12 cellular contexts compared by ENCODE assay signal in the genomic region with DNA sequence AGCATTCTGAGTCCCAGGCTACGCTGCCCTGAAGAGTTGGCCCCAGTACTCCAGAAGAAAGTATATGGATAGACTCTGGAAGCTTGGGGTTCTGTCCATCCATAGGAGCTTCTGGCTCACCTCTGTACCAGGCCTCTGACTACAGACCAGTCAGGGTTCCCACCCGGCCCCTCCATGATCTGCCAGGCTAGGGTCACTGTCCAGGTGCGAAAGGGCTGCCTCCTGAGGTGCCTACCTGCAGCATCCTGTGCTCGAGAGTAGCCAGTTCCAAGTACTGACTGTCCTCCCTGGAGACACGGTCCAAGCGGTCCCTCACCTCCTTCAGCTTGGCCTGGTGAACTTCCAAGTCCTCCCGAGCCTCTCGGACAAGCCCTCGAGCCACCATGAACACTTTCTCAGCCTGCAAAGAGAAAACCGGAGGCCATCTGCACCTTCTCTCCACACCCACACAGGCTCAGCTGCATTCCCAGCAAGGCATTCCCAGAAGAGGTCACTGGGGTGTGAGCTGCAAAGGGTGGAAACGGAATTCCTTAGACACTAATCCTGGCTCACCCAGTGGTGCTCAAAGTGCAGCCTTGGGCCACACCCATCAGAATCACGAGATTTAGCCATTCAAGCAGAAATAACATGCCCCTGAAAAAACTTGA. TPM values are rescaled to one million over a fixed set of nuclear protein-coding genes. Genes with fewer than 3 reads are reported as not detected.
DNase-seq lines count a peak whose midpoint lies in the region; ATAC-seq and TF ChIP-seq lines count a peak whose summit lies in the region.
"Had no signal": no experiment of that assay in that cellular context is flagged by ENCODE, and none has a peak within 500 bp of the region (broad histone marks: within the 10 kb centered on the region; RNA-seq: fewer than 3 reads in every experiment).

No MANE protein-coding gene starts in this region.

- peaks cover 34% of the 10 kb centered on the region for H3K4me1 Mint-ChIP-seq in activated naive CD4-positive, alpha-beta T cell treated with anti-CD3 and anti-CD28 coated beads, Interleukin-2, amount 10 ng/mL, durations not matched to agents 7 days and 5 days
- peaks cover 25% of the 10 kb centered on the region for H3K4me1 Mint-ChIP-seq in CD4-positive, alpha-beta T cell (ENCODE audit: low read depth)

- TF ChIP-seq CTCF in epithelial cell of esophagus (IDR thresholded peaks at IDR 0.05; ENCODE audit: insufficient read depth, low read depth, low read length, missing control alignments): no peak
- no peak for TF ChIP-seq CTCF in upper lobe of right lung (IDR thresholded peaks at IDR 0.05)
- TF ChIP-seq CTCF in CD4-positive, alpha-beta T cell (IDR thresholded peaks at IDR 0.05): no peak

- H3K36me3 ChIP-seq in mucosa of rectum (ENCODE audit: control insufficient read depth in 2 of 2, insufficient read depth in 2 of 2, low read length in 2 of 2) (peaks cover 0 to 4% of the 10 kb centered on the region in 2 donors), upper lobe of right lung (peaks cover 14% of the 10 kb centered on the region)
- H3K36me3 ChIP-seq: gastrocnemius medialis had no signal

- H3K9ac ChIP-seq in mucosa of rectum (ENCODE audit: low read depth in 1 of 2, low read length in 2 of 2): peak overlapping the region; percentile 29 to 54

- POLR2A ChIA-PET in CD4-positive, alpha-beta T cell (lab: Charles Lee): interaction anchor here (0.9 kb wide), 1 partner anchor 162 kb away, joined by 3 read pairs; no protein-coding TSS in a partner anchor

- peak overlapping the region; percentile 82 to 84 for H3K27ac ChIP-seq in mucosa of rectum (ENCODE audit: low read depth in 2 of 2, low read length in 2 of 2)
- peak overlapping the region; percentile 70 for H3K27ac ChIP-seq in upper lobe of right lung
- H3K27ac ChIP-seq in CD4-positive, alpha-beta T cell (ENCODE audit: low read depth, low read length): no peak overlapping the region
- H3K27ac ChIP-seq: gastrocnemius medialis had no signal

- H3K9me3 Mint-ChIP-seq in activated naive CD4-positive, alpha-beta T cell treated with anti-CD3 and anti-CD28 coated beads, Interleukin-2, amount 10 ng/mL, durations not matched to agents 7 days and 5 days: no peaks in the 10 kb centered on the region
- no peaks in the 10 kb centered on the region for H3K9me3 Mint-ChIP-seq in activated naive CD4-positive, alpha-beta T cell treated with anti-CD3 and anti-CD28 coated beads, Interleukin-2, amount 50 U/mL, for 72 hours
- H3K9me3 Mint-ChIP-seq in CD4-positive, alpha-beta T cell: no peaks in the 10 kb centered on the region
- H3K9me3 Mint-ChIP-seq: activated naive CD8-positive, alpha-beta T cell treated with anti-CD3 and anti-CD28 coated beads, Interleukin-2, amount 10 ng/mL, durations not matched to agents 7 days and 5 days had no signal

- ATAC-seq in activated naive CD4-positive, alpha-beta T cell treated with anti-CD3 and anti-CD28 coated beads, Interleukin-2, amount 50 U/mL, for 72 hours: no peak
- ATAC-seq in upper lobe of right lung (peak; percentile 42), HG03095 (IDR thresholded peaks at IDR 0.05; ENCODE audit: unreplicated experiment) (no peak)
- ATAC-seq in CD4-positive, alpha-beta T cell (ENCODE audit: poor library complexity): no peak
- ATAC-seq: gastrocnemius medialis had no signal

- no peak overlapping the region for H3K27ac Mint-ChIP-seq in activated naive CD4-positive, alpha-beta T cell treated with anti-CD3 and anti-CD28 coated beads, Interleukin-2, amount 10 ng/mL, durations not matched to agents 7 days and 5 days
- H3K27ac Mint-ChIP-seq in activated naive CD4-positive, alpha-beta T cell treated with anti-CD3 and anti-CD28 coated beads, Interleukin-2, amount 50 U/mL, for 72 hours: no peak overlapping the region
- no peak overlapping the region for H3K27ac Mint-ChIP-seq in CD4-positive, alpha-beta T cell
- H3K27ac Mint-ChIP-seq: activated naive CD8-positive, alpha-beta T cell treated with anti-CD3 and anti-CD28 coated beads, Interleukin-2, amount 10 ng/mL, durations not matched to agents 7 days and 5 days had no signal

- H3K9me3 ChIP-seq in mucosa of rectum (ENCODE audit: control insufficient read depth in 2 of 2, low read length in 2 of 2) (no peaks in the 10 kb centered on the region), upper lobe of right lung (no peaks in the 10 kb centered on the region)
- H3K9me3 ChIP-seq in CD4-positive, alpha-beta T cell (ENCODE audit: control insufficient read depth, low read length): no peaks in the 10 kb centered on the region
- H3K9me3 ChIP-seq: gastrocnemius medialis had no signal

- DNase-seq in activated naive CD4-positive, alpha-beta T cell treated with anti-CD3 and anti-CD28 coated beads, Interleukin-2, amount 10 ng/mL, durations not matched to agents 7 days and 5 days: peak; percentile 15
- DNase-seq in activated naive CD4-positive, alpha-beta T cell treated with anti-CD3 and anti-CD28 coated beads, Interleukin-2, amount 50 U/mL, for 72 hours (ENCODE audit: low spot score in 2 of 2): no peak
- DNase-seq in epithelial cell of esophagus (ENCODE audit: low read depth) (peak; percentile 92), upper lobe of right lung (peak; percentile 74)
- DNase-seq in CD4-positive, alpha-beta T cell: no peak
- DNase-seq in activated T-cell treated with anti-CD3 and anti-CD28 coated beads, Interleukin-2, amount 50 U/mL, for 48 hours: no peak
- DNase-seq: NCI-H1048; NK-92 treated with Interleukin-12 subunit alpha and Interleukin-12 subunit beta, amount 100 ng/mL, for 24 hours had no signal

- no peaks in the 10 kb centered on the region for H3K27me3 ChIP-seq in mucosa of rectum (ENCODE audit: control insufficient read depth in 2 of 2, insufficient read depth in 2 of 2, low read length in 2 of 2)
- no peaks in the 10 kb centered on the region for H3K27me3 ChIP-seq in upper lobe of right lung
- no peaks in the 10 kb centered on the region for H3K27me3 ChIP-seq in CD4-positive, alpha-beta T cell (ENCODE audit: control insufficient read depth, insufficient read depth, low read length)

- peaks cover 12% of the 10 kb centered on the region for H3K36me3 Mint-ChIP-seq in activated naive CD4-positive, alpha-beta T cell treated with anti-CD3 and anti-CD28 coated beads, Interleukin-2, amount 10 ng/mL, durations not matched to agents 7 days and 5 days
- H3K36me3 Mint-ChIP-seq in activated naive CD4-positive, alpha-beta T cell treated with anti-CD3 and anti-CD28 coated beads, Interleukin-2, amount 50 U/mL, for 72 hours: no peaks in the 10 kb centered on the region
- peaks cover 10% of the 10 kb centered on the region for H3K36me3 Mint-ChIP-seq in CD4-positive, alpha-beta T cell (ENCODE audit: low read depth)

- H3K4me3 Mint-ChIP-seq in activated naive CD4-positive, alpha-beta T cell treated with anti-CD3 and anti-CD28 coated beads, Interleukin-2, amount 10 ng/mL, durations not matched to agents 7 days and 5 days: no peak overlapping the region
- H3K4me3 Mint-ChIP-seq in CD4-positive, alpha-beta T cell: no peak overlapping the region
- H3K4me3 Mint-ChIP-seq: activated naive CD8-positive, alpha-beta T cell treated with anti-CD3 and anti-CD28 coated beads, Interleukin-2, amount 10 ng/mL, durations not matched to agents 7 days and 5 days had no signal

- H3K4me3 ChIP-seq in epithelial cell of esophagus (ENCODE audit: low read length) (peak overlapping the region; percentile 56), mucosa of rectum (ENCODE audit: low read length in 2 of 2) (peak overlapping the region; percentile 39 to 46), upper lobe of right lung (peak overlapping the region; percentile 2)
- H3K4me3 ChIP-seq: gastrocnemius medialis had no signal

- peaks cover 41 to 44% of the 10 kb centered on the region in 2 donors for H3K4me1 ChIP-seq in mucosa of rectum (ENCODE audit: control insufficient read depth in 2 of 2, insufficient read depth in 2 of 2, low read length in 2 of 2)
- H3K4me1 ChIP-seq in upper lobe of right lung: peaks cover 21% of the 10 kb centered on the region

- H3K27me3 Mint-ChIP-seq in activated naive CD4-positive, alpha-beta T cell treated with anti-CD3 and anti-CD28 coated beads, Interleukin-2, amount 10 ng/mL, durations not matched to agents 7 days and 5 days: peaks cover 16% of the 10 kb centered on the region
- H3K27me3 Mint-ChIP-seq in CD4-positive, alpha-beta T cell: no peaks in the 10 kb centered on the region

- CTCF ChIA-PET in activated naive CD4-positive, alpha-beta T cell treated with anti-CD3 and anti-CD28 coated beads, Interleukin-2, amount 10 ng/mL, durations not matched to agents 7 days and 5 days (lab: Charles Lee): interaction anchor here (0.6 to 7.9 kb wide), 18 partner anchors 8 to 240 kb away, joined by 3 to 170 read pairs (median 4); partner anchors contain the start of gene ATRIP
- CTCF ChIA-PET in CD4-positive, alpha-beta T cell (lab: Charles Lee): interaction anchor here (1.0 to 1.2 kb wide), 2 partner anchors 33 to 74 kb away, joined by 3 to 4 read pairs; no protein-coding TSS in a partner anchor

- intact Hi-C loops in upper lobe of right lung (cut with DNase I): no loop called here
- intact Hi-C loops in CD4-positive, alpha-beta T cell (cut with DNase I, micrococcal nuclease): no loop called here

RNA-seq across cellular contexts. Expression of gene PLXNB1, which starts 3.7 kb away (rescaled TPM):
- total RNA-seq in activated naive CD4-positive, alpha-beta T cell treated with anti-CD3 and anti-CD28 coated beads, Interleukin-2, amount 50 U/mL, for 72 hours: 1 to 10 TPM; 3.0 to 7.3 TPM
- 103 TPM for total RNA-seq in upper lobe of right lung
- 1 to 10 TPM; 1.1 to 2.0 TPM for total RNA-seq in CD4-positive, alpha-beta T cell

RNA-seq across cellular contexts. Expression of gene CCDC51, which starts 6.3 kb away (rescaled TPM):
- 10 to 100 TPM; 21.7 to 27.1 TPM for total RNA-seq in activated naive CD4-positive, alpha-beta T cell treated with anti-CD3 and anti-CD28 coated beads, Interleukin-2, amount 50 U/mL, for 72 hours
- total RNA-seq in upper lobe of right lung: 11.4 TPM
- 1 to 10 TPM; 5.5 to 5.8 TPM for total RNA-seq in CD4-positive, alpha-beta T cell

RNA-seq across cellular contexts. Expression of gene TMA7, which starts 6.5 kb away (rescaled TPM):
- total RNA-seq in activated naive CD4-positive, alpha-beta T cell treated with anti-CD3 and anti-CD28 coated beads, Interleukin-2, amount 50 U/mL, for 72 hours: 100 to 1,000 TPM; 168 to 307 TPM
- 169 TPM for total RNA-seq in upper lobe of right lung
- 100 to 1,000 TPM; 289 to 297 TPM for total RNA-seq in CD4-positive, alpha-beta T cell

RNA-seq across cellular contexts. Expression of gene ATRIP, which starts 12.9 kb away (rescaled TPM):
- 10 to 100 TPM; 10.1 to 15.9 TPM for total RNA-seq in activated naive CD4-positive, alpha-beta T cell treated with anti-CD3 and anti-CD28 coated beads, Interleukin-2, amount 50 U/mL, for 72 hours
- total RNA-seq in upper lobe of right lung: 5.3 TPM
- 10 to 100 TPM in 1 of 2 experiments, 1 to 10 TPM in 1; 8.8 to 10.3 TPM for total RNA-seq in CD4-positive, alpha-beta T cell

Comparison
In these comparisons a context has a peak if more than half of its experiments do, and no peak if none do; other contexts are left out.
1. DNase-seq: peak in activated naive CD4-positive, alpha-beta T cell treated with anti-CD3 and anti-CD28 coated beads, Interleukin-2, amount 10 ng/mL, durations not matched to agents 7 days and 5 days (single experiment), epithelial cell of esophagus (single experiment) and upper lobe of right lung (single experiment); none in activated naive CD4-positive, alpha-beta T cell treated with anti-CD3 and anti-CD28 coated beads, Interleukin-2, amount 50 U/mL, for 72 hours (0 of 2), CD4-positive, alpha-beta T cell (0 of 10) and activated T-cell treated with anti-CD3 and anti-CD28 coated beads, Interleukin-2, amount 50 U/mL, for 48 hours (0 of 2).
2. H3K4me3 ChIP-seq: peak in every context shown above with its lines; median percentile 56 in epithelial cell of esophagus; 42 in mucosa of rectum; 2 in upper lobe of right lung.
3. RNA of gene PLXNB1, which starts 3.7 kb away (total RNA-seq): 103 TPM in upper lobe of right lung (single experiment); 3.0 to 7.3 TPM in activated naive CD4-positive, alpha-beta T cell treated with anti-CD3 and anti-CD28 coated beads, Interleukin-2, amount 50 U/mL, for 72 hours and 1.1 to 2.0 TPM in CD4-positive, alpha-beta T cell; every median in the first group is over 10 times any median in the second.